8 cellular contexts compared by ENCODE assay signal in genomic region chr21:43427242-43427559, GRCh38. TPM values are rescaled to one million over a fixed set of nuclear protein-coding genes. Genes with fewer than 3 reads are reported as not detected.
DNase-seq lines count a peak whose midpoint lies in the region; ATAC-seq and TF ChIP-seq lines count a peak whose summit lies in the region.
"Not testable (repeated sequence)": the region's sequence is repeated elsewhere in the genome, so short reads cannot be mapped to it uniquely, and the experiment has no call there.

No MANE protein-coding gene starts in this region.

- intact Hi-C loops in heart left ventricle (cut with DNase I); sciatic nerve (cut with DNase I): not testable (repeated sequence)

- ATAC-seq in GM18498 (IDR thresholded peaks at IDR 0.05; ENCODE audit: unreplicated experiment), result peak; percentile 91
- ATAC-seq in GM19351 (IDR thresholded peaks at IDR 0.05; ENCODE audit: unreplicated experiment), result peak; percentile 78
- peak; percentile 74 for ATAC-seq in GM21717 (IDR thresholded peaks at IDR 0.05; ENCODE audit: unreplicated experiment)
- peak; percentile 66 for ATAC-seq in HG02943 (IDR thresholded peaks at IDR 0.05; ENCODE audit: low read depth, unreplicated experiment)
- peak; percentile 83 for ATAC-seq in HG03432 (IDR thresholded peaks at IDR 0.05; ENCODE audit: unreplicated experiment)
- peak; percentile 95 for ATAC-seq in activated CD4-positive, CD25-positive, alpha-beta regulatory T cell treated with anti-CD3 and anti-CD28 coated beads, Interleukin-2, amount 50 U/mL, for 24 hours
- ATAC-seq in heart left ventricle, result peak; percentile 83 to 93 (median 91)
- ATAC-seq in sciatic nerve, result peak; percentile 86

- H3K27me3 ChIP-seq in heart left ventricle, result not testable (repeated sequence)

- WGBS in heart left ventricle, 4 donors, result no CpG with 5 or more reads among the region's 53 CpGs

- TF ChIP-seq CTCF in heart left ventricle (IDR thresholded peaks at IDR 0.05), result not testable (repeated sequence)

- not testable (repeated sequence) for H3K9me3 ChIP-seq in heart left ventricle

- not testable (repeated sequence) for H3K27ac ChIP-seq in heart left ventricle

- not testable (repeated sequence) for H3K36me3 ChIP-seq in heart left ventricle

- not testable (repeated sequence) for DNase-seq in heart left ventricle; sciatic nerve (ENCODE audit: low spot score)

- H3K4me1 ChIP-seq in heart left ventricle, result not testable (repeated sequence)

- H3K4me3 ChIP-seq in heart left ventricle, result not testable (repeated sequence)

- not testable (repeated sequence) for TF ChIP-seq POLR2A in heart left ventricle (IDR thresholded peaks at IDR 0.05)

RNA-seq across cellular contexts. Expression of gene SIK1, which starts 0.3 kb away (rescaled TPM):
- total RNA-seq in heart left ventricle (10 to 100 TPM in 4 of 9 donors, 1 to 10 TPM in 4, under 1 TPM in 1; 0.38 to 53.5 (median 5.4) TPM), sciatic nerve (59.9 TPM)
- polyA plus RNA-seq in heart left ventricle, result 1 to 10 TPM; 1.4 to 5.7 TPM
